1 cellular context compared by ENCODE assay signal in genomic region chr7:149716932-149717307, GRCh38.
TF ChIP-seq lines count a peak whose summit lies in the region.

No MANE protein-coding gene starts in this region.

TF ChIP-seq in K562, 482 proteins besides CTCF, POLR2A, EP300 and RAD21 (continued from another document):
- TF ChIP-seq, protein P1, sequence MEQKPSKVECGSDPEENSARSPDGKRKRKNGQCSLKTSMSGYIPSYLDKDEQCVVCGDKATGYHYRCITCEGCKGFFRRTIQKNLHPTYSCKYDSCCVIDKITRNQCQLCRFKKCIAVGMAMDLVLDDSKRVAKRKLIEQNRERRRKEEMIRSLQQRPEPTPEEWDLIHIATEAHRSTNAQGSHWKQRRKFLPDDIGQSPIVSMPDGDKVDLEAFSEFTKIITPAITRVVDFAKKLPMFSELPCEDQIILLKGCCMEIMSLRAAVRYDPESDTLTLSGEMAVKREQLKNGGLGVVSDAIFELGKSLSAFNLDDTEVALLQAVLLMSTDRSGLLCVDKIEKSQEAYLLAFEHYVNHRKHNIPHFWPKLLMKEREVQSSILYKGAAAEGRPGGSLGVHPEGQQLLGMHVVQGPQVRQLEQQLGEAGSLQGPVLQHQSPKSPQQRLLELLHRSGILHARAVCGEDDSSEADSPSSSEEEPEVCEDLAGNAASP (IDR thresholded peaks at IDR 0.05) = no peak
- TF ChIP-seq ZNF175 (CRISPR knock-in tag; IDR thresholded peaks at IDR 0.05; ENCODE audit: low read depth) (no peak), HIVEP1 (CRISPR knock-in tag; IDR thresholded peaks at IDR 0.05) (no peak), NR2C1 (IDR thresholded peaks at IDR 0.05) (no peak), NR2C1 (tag; IDR thresholded peaks at IDR 0.05) (no peak), HNRNPH1 (optimal IDR thresholded peaks at IDR 0.05; ENCODE audit: low read depth, low read length) (no peak), CC2D1A (IDR thresholded peaks at IDR 0.05) (no peak)
- TF ChIP-seq, protein P2, sequence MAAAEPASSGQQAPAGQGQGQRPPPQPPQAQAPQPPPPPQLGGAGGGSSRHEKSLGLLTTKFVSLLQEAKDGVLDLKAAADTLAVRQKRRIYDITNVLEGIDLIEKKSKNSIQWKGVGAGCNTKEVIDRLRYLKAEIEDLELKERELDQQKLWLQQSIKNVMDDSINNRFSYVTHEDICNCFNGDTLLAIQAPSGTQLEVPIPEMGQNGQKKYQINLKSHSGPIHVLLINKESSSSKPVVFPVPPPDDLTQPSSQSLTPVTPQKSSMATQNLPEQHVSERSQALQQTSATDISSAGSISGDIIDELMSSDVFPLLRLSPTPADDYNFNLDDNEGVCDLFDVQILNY (CRISPR knock-in tag; IDR thresholded peaks at IDR 0.05) = no peak
